Comparison of ENCODE assay signal across 17 cellular contexts in genomic region chr6:56933650-56934049, GRCh38.
A peak's percentile ranks its signal among the peaks of the same experiment; 100 is the strongest.
DNase-seq lines count a peak whose midpoint lies in the region; ATAC-seq lines count a peak whose summit lies in the region.
"Had no signal": no experiment of that assay in that cellular context is flagged by ENCODE, and none has a peak within 500 bp of the region (broad histone marks: within the 10 kb centered on the region; RNA-seq: fewer than 3 reads in every experiment).

No MANE protein-coding gene starts in this region.

- H3K4me3 Mint-ChIP-seq in activated T-cell treated with anti-CD3 and anti-CD28 coated beads, Interleukin-2, amount 50 U/mL, for 24 hours = no peak overlapping the region
- H3K4me3 Mint-ChIP-seq: activated CD4-positive, alpha-beta T cell treated with anti-CD3 and anti-CD28 coated beads, Interleukin-2, amount 10 ng/mL, durations not matched to agents 24 days and 14 days; HFFc6; memory B cell; natural killer cell treated with Interleukin-12 subunit alpha and Interleukin-12 subunit beta and Interleukin-15 and Interleukin-18, amount 100 ng/mL, for 72 hours had no signal

- no peaks in the 10 kb centered on the region for H3K9me3 Mint-ChIP-seq in activated T-cell treated with anti-CD3 and anti-CD28 coated beads, Interleukin-2, amount 50 U/mL, for 24 hours
- H3K9me3 Mint-ChIP-seq: activated CD4-positive, alpha-beta T cell treated with anti-CD3 and anti-CD28 coated beads, Interleukin-2, amount 10 ng/mL, durations not matched to agents 24 days and 14 days; HFFc6; memory B cell; natural killer cell treated with Interleukin-12 subunit alpha and Interleukin-12 subunit beta and Interleukin-15 and Interleukin-18, amount 100 ng/mL, for 72 hours had no signal

- no peaks in the 10 kb centered on the region for H3K36me3 Mint-ChIP-seq in activated T-cell treated with anti-CD3 and anti-CD28 coated beads, Interleukin-2, amount 50 U/mL, for 24 hours (ENCODE audit: low read depth)
- H3K36me3 Mint-ChIP-seq: memory B cell; natural killer cell treated with Interleukin-12 subunit alpha and Interleukin-12 subunit beta and Interleukin-15 and Interleukin-18, amount 100 ng/mL, for 72 hours had no signal

- H3K27ac Mint-ChIP-seq in activated T-cell treated with anti-CD3 and anti-CD28 coated beads, Interleukin-2, amount 50 U/mL, for 24 hours = no peak overlapping the region
- H3K27ac Mint-ChIP-seq: activated CD4-positive, alpha-beta T cell treated with anti-CD3 and anti-CD28 coated beads, Interleukin-2, amount 10 ng/mL, durations not matched to agents 24 days and 14 days; HFFc6; memory B cell; natural killer cell treated with Interleukin-12 subunit alpha and Interleukin-12 subunit beta and Interleukin-15 and Interleukin-18, amount 100 ng/mL, for 72 hours had no signal

- DNase-seq in NOMO-1 treated with dmso at 0.1 percent for 144 hours (lab: John Stamatoyannopoulos, UW; ENCODE audit: unreplicated experiment) (peak; percentile 35), midbrain (lab: John Stamatoyannopoulos, UW) (peak; percentile 12), HPDE6-E6E7 (ENCODE audit: extremely low spot score) (no peak)
- DNase-seq in activated T-cell treated with anti-CD3 and anti-CD28 coated beads, Interleukin-2, amount 50 U/mL, for 24 hours = no peak
- DNase-seq: activated CD4-positive, alpha-beta T cell treated with anti-CD3 and anti-CD28 coated beads, Interleukin-2, amount 10 ng/mL, durations not matched to agents 24 days and 14 days; activated naive CD4-positive, alpha-beta T cell; aorta; HFFc6; hippocampal formation; kidney; NCI-H446; T1000 had no signal

- H3K4me1 Mint-ChIP-seq in activated T-cell treated with anti-CD3 and anti-CD28 coated beads, Interleukin-2, amount 50 U/mL, for 24 hours (ENCODE audit: low read depth) = peaks cover 9% of the 10 kb centered on the region
- H3K4me1 Mint-ChIP-seq: activated CD4-positive, alpha-beta T cell treated with anti-CD3 and anti-CD28 coated beads, Interleukin-2, amount 10 ng/mL, durations not matched to agents 24 days and 14 days; memory B cell had no signal

- ATAC-seq in GM18517 (IDR thresholded peaks at IDR 0.05; ENCODE audit: unreplicated experiment) = peak; percentile 49
- ATAC-seq in HG03175 (IDR thresholded peaks at IDR 0.05; ENCODE audit: unreplicated experiment) = peak; percentile 45
- ATAC-seq in HG03097 (IDR thresholded peaks at IDR 0.05; ENCODE audit: low FRiP score, unreplicated experiment) = no peak
- ATAC-seq: natural killer cell treated with Interleukin-12 subunit alpha and Interleukin-12 subunit beta and Interleukin-15 and Interleukin-18, amount 100 ng/mL, for 72 hours had no signal

- H3K27me3 Mint-ChIP-seq in activated T-cell treated with anti-CD3 and anti-CD28 coated beads, Interleukin-2, amount 50 U/mL, for 24 hours = peaks cover 44% of the 10 kb centered on the region
- H3K27me3 Mint-ChIP-seq: memory B cell had no signal

Comparison
In these comparisons a context has a peak if more than half of its experiments do, and no peak if none do; other contexts are left out.
1. DNase-seq: peak in NOMO-1 treated with dmso at 0.1 percent for 144 hours (single experiment) and midbrain (single experiment); none in HPDE6-E6E7 (single experiment) and activated T-cell treated with anti-CD3 and anti-CD28 coated beads, Interleukin-2, amount 50 U/mL, for 24 hours (single experiment).